29 cellular contexts compared by ENCODE assay signal in the genomic region with DNA sequence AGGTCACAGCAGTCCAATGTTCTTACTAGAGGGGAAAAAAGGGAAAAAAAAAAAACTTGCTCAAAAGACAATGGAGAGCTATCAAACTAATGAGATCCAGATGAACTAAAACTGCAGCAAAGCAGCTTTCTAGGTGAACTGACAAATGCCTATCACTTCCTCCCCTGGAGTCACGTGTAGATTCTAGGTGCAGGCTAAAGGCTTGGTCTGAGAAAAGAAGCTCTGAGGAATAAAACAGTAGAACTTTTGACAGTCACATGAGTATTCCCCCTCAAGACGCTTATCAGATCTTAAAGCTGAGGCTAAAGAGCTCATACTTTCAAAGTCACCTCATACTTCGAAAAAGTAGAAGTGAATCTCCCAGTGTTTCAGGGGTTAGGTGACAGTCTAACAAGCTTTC. TPM values are rescaled to one million over a fixed set of nuclear protein-coding genes. Genes with fewer than 3 reads are reported as not detected.
DNase-seq lines count a peak whose midpoint lies in the region; ATAC-seq and TF ChIP-seq lines count a peak whose summit lies in the region.
"Had no signal": no experiment of that assay in that cellular context is flagged by ENCODE, and none has a peak within 500 bp of the region (broad histone marks: within the 10 kb centered on the region; RNA-seq: fewer than 3 reads in every experiment).

No MANE protein-coding gene starts in this region.

- H3K9ac ChIP-seq in SK-N-SH: no peak overlapping the region
- H3K9ac ChIP-seq: GM23248 had no signal

- TF ChIP-seq CTCF in SK-N-SH (IDR thresholded peaks at IDR 0.05): no peak
- TF ChIP-seq CTCF in GM13976 (IDR thresholded peaks at IDR 0.05; ENCODE audit: borderline replicate concordance, control extremely low read depth, extremely low read depth, insufficient read depth, missing control alignments): no peak
- no peak for TF ChIP-seq CTCF in WTC11 (IDR thresholded peaks at IDR 0.05)

- peaks cover 9% of the 10 kb centered on the region for H3K4me1 Mint-ChIP-seq in WTC11
- peaks cover 28 to 63% (median 54%) of the 10 kb centered on the region in 7 donors for H3K4me1 Mint-ChIP-seq in naive thymus-derived CD4-positive, alpha-beta T cell

- TF ChIP-seq POLR2A in GM18505 (IDR thresholded peaks at IDR 0.05; ENCODE audit: borderline replicate concordance, extremely low read depth, insufficient read depth, insufficient read length): no peak

- peaks cover 66% of the 10 kb centered on the region for H3K79me2 ChIP-seq in SK-N-SH (ENCODE audit: insufficient read depth)

- no peak for TF ChIP-seq RAD21 in SK-N-SH (IDR thresholded peaks at IDR 0.05; ENCODE audit: low read length)

- in situ Hi-C loops in GM13976 (cut with MboI; ENCODE audit: low sequenced_read_pairs, unreplicated experiment): no loop called here

- no peak overlapping the region for H3K4me3 Mint-ChIP-seq in WTC11
- H3K4me3 Mint-ChIP-seq in naive thymus-derived CD4-positive, alpha-beta T cell: peak overlapping the region in 4 of 10 donors; percentile 8 to 29 (median 16)
- H3K4me3 Mint-ChIP-seq: activated CD8-positive, alpha-beta memory T cell treated with anti-CD3 and anti-CD28 coated beads, Interleukin-2, amount 10 ng/mL, durations not matched to agents 7 days and 5 days; activated naive CD4-positive, alpha-beta T cell treated with anti-CD3 and anti-CD28 coated beads for 36 hours had no signal

- no peaks in the 10 kb centered on the region for H3K27me3 Mint-ChIP-seq in WTC11 (ENCODE audit: low read depth)
- H3K27me3 Mint-ChIP-seq in naive thymus-derived CD4-positive, alpha-beta T cell: no peaks in the 10 kb centered on the region
- H3K27me3 Mint-ChIP-seq: activated CD8-positive, alpha-beta memory T cell treated with anti-CD3 and anti-CD28 coated beads, Interleukin-2, amount 10 ng/mL, durations not matched to agents 7 days and 5 days had no signal

- no peak overlapping the region for H3K4me2 ChIP-seq in SK-N-SH

- no peaks in the 10 kb centered on the region for H3K9me2 ChIP-seq in SK-N-SH

- H3K27ac Mint-ChIP-seq in WTC11: peak overlapping the region; percentile 52
- peak overlapping the region in 5 of 9 donors; percentile 35 to 54 (median 40) for H3K27ac Mint-ChIP-seq in naive thymus-derived CD4-positive, alpha-beta T cell
- H3K27ac Mint-ChIP-seq: activated CD8-positive, alpha-beta memory T cell treated with anti-CD3 and anti-CD28 coated beads, Interleukin-2, amount 10 ng/mL, durations not matched to agents 7 days and 5 days; activated naive CD4-positive, alpha-beta T cell treated with anti-CD3 and anti-CD28 coated beads for 36 hours had no signal

- H3F3A ChIP-seq in SK-N-SH (replicated peaks; ENCODE audit: insufficient read depth): peaks cover 4% of the 10 kb centered on the region

- intact Hi-C loops in naive thymus-derived CD4-positive, alpha-beta T cell (cut with micrococcal nuclease): loop anchor here in 1 of 2 donors (1.0 kb wide), 1 partner anchor 8 kb away; no protein-coding TSS in a partner anchor
- intact Hi-C loops in posterior vena cava (cut with DNase I): no loop called here

- H3K4me1 ChIP-seq in SK-N-SH (ENCODE audit: control insufficient read depth in 1 of 2, insufficient read depth in 2 of 2, low read depth in 1 of 2, low read length in 1 of 2): peaks cover 0 to 10% of the 10 kb centered on the region in 2 experiments; a peak in 2 of 4 replicates
- H3K4me1 ChIP-seq in naive thymus-derived CD4-positive, alpha-beta T cell (ENCODE audit: control insufficient read depth in 2 of 2, insufficient read depth in 2 of 2, low read length in 2 of 2): peaks cover 0 to 9% of the 10 kb centered on the region in 2 donors
- H3K4me1 ChIP-seq: breast epithelium, esophagus squamous epithelium had no signal

- POLR2A ChIA-PET in SK-N-SH (lab: Yijun Ruan, JAX): interaction anchor here (0.8 kb wide), 1 partner anchor 43 kb away, joined by 3 read pairs; no protein-coding TSS in a partner anchor
- POLR2A ChIA-PET in WTC11 (lab: Charles Lee): no interaction called here
- POLR2A ChIA-PET in naive thymus-derived CD4-positive, alpha-beta T cell (lab: Charles Lee): interaction anchor here (0.6 to 1.2 kb wide), 2 partner anchors 12 to 43 kb away, joined by 3 to 5 read pairs; no protein-coding TSS in a partner anchor

- CTCF ChIA-PET in SK-N-SH (lab: Yijun Ruan, JAX) (interaction anchor here (0.8 to 1.7 kb wide), 2 partner anchors 11 to 15 kb away, joined by 3 to 4 read pairs; no protein-coding TSS in a partner anchor), WTC11 (lab: Charles Lee) (interaction anchor here (0.8 kb wide), 3 partner anchors 109 to 120 kb away, joined by 3 read pairs; no protein-coding TSS in a partner anchor)
- CTCF ChIA-PET in naive thymus-derived CD4-positive, alpha-beta T cell (lab: Charles Lee): interaction anchor here (0.6 to 0.7 kb wide), 3 partner anchors 10 to 513 kb away, joined by 3 to 4 read pairs (median 3); no protein-coding TSS in a partner anchor

- peak overlapping the region in 1 of 2 experiments; percentile 24; a peak in 1 of 4 replicates for H3K27ac ChIP-seq in SK-N-SH (ENCODE audit: low read depth in 2 of 2, low read length in 1 of 2)
- no peak overlapping the region for H3K27ac ChIP-seq in naive thymus-derived CD4-positive, alpha-beta T cell (ENCODE audit: low read depth, low read length)
- H3K27ac ChIP-seq: 22Rv1, breast epithelium, dorsolateral prefrontal cortex, esophagus squamous epithelium, GM23248, heart right ventricle, transverse colon had no signal

- ATAC-seq in SK-N-SH treated with all-trans-retinoic acid at 6 μM for 48 hours: no peak
- ATAC-seq in WTC11: no peak
- ATAC-seq in naive thymus-derived CD4-positive, alpha-beta T cell: no peak
- no peak for ATAC-seq in GM18505 (IDR thresholded peaks at IDR 0.05; ENCODE audit: unreplicated experiment)
- no peak for ATAC-seq in GM18870 (IDR thresholded peaks at IDR 0.05; ENCODE audit: unreplicated experiment)
- ATAC-seq: activated CD8-positive, alpha-beta memory T cell treated with anti-CD3 and anti-CD28 coated beads, Interleukin-2, amount 10 ng/mL, durations not matched to agents 7 days and 5 days; heart right ventricle had no signal

- H2AFZ ChIP-seq in SK-N-SH (ENCODE audit: low read depth): no peak overlapping the region
- H2AFZ ChIP-seq: GM23248 had no signal

- no peaks in the 10 kb centered on the region for H3K9me3 Mint-ChIP-seq in WTC11
- no peaks in the 10 kb centered on the region for H3K9me3 Mint-ChIP-seq in naive thymus-derived CD4-positive, alpha-beta T cell
- H3K9me3 Mint-ChIP-seq: activated naive CD4-positive, alpha-beta T cell treated with anti-CD3 and anti-CD28 coated beads for 36 hours had no signal

- H3K36me3 Mint-ChIP-seq in WTC11: peaks cover 20% of the 10 kb centered on the region
- H3K36me3 Mint-ChIP-seq in naive thymus-derived CD4-positive, alpha-beta T cell: peaks cover 9 to 55% (median 23%) of the 10 kb centered on the region in 5 donors

- H3K27me3 ChIP-seq in SK-N-SH (ENCODE audit: insufficient read depth): no peaks in the 10 kb centered on the region
- no peaks in the 10 kb centered on the region for H3K27me3 ChIP-seq in naive thymus-derived CD4-positive, alpha-beta T cell (ENCODE audit: control insufficient read depth in 2 of 2, insufficient read depth in 2 of 2, low read length in 2 of 2)
- H3K27me3 ChIP-seq: breast epithelium, dorsolateral prefrontal cortex, esophagus squamous epithelium, heart right ventricle, transverse colon had no signal

- no peak overlapping the region for H3K4me3 ChIP-seq in SK-N-SH (ENCODE audit: low read depth in 2 of 2, low read length in 1 of 2)
- no peak overlapping the region for H3K4me3 ChIP-seq in naive thymus-derived CD4-positive, alpha-beta T cell (ENCODE audit: low read length)
- H3K4me3 ChIP-seq: breast epithelium, dorsolateral prefrontal cortex, esophagus squamous epithelium, GM23248, heart right ventricle, transverse colon had no signal

- no peak for TF ChIP-seq EP300 in SK-N-SH (IDR thresholded peaks at IDR 0.05; ENCODE audit: borderline replicate concordance in 1 of 2, low read depth in 1 of 2, low read length in 1 of 2)

- peaks cover 35% of the 10 kb centered on the region; the same call in 1 of the 2 replicates for H4K20me1 ChIP-seq in SK-N-SH (ENCODE audit: insufficient read depth)

- DNase-seq in SK-N-SH: no peak
- DNase-seq in GM13976 (ENCODE audit: low spot score): peak; percentile 10
- no peak for DNase-seq in WTC11 (ENCODE audit: low spot score)
- peak in 1 of 9 donors; percentile 13 for DNase-seq in naive thymus-derived CD4-positive, alpha-beta T cell
- DNase-seq in posterior vena cava (ENCODE audit: low spot score): no peak
- DNase-seq: activated CD8-positive, alpha-beta memory T cell treated with anti-CD3 and anti-CD28 coated beads, Interleukin-2, amount 10 ng/mL, durations not matched to agents 7 days and 5 days; activated naive CD4-positive, alpha-beta T cell treated with anti-CD3 and anti-CD28 coated beads for 36 hours; anterior cingulate cortex; DMS79 treated with DMSO at 0.1 percent for 48 hours; dorsolateral prefrontal cortex; esophagus squamous epithelium; foreskin melanocyte; GM23248; heart right ventricle; kidney; NCI-H146; NCI-H226; NCI-H526 treated with DMSO at 0.1 percent for 48 hours; NK-92 treated with Interleukin-12 subunit alpha and Interleukin-12 subunit beta, amount 100 ng/mL, for 24 hours; occipital lobe; SHP77; stimulated activated CD4-positive, alpha-beta T cell treated with anti-CD3 and anti-CD28 coated beads, Interleukin-15, amount 100 ng/mL, for 24 hours; stimulated activated CD4-positive, alpha-beta T cell treated with anti-CD3 and anti-CD28 coated beads, Interleukin-4, amount 100 ng/mL, for 4 hours; transverse colon had no signal

- peaks cover 24 to 46% of the 10 kb centered on the region in 2 experiments for H3K36me3 ChIP-seq in SK-N-SH (replicated peaks in 1 of 2; ENCODE audit: control insufficient read depth in 1 of 2, insufficient read depth in 2 of 2, low read length in 1 of 2)
- peaks cover 0 to 5% (median 0%) of the 10 kb centered on the region in 3 experiments for H3K36me3 ChIP-seq in naive thymus-derived CD4-positive, alpha-beta T cell (ENCODE audit: control insufficient read depth in 2 of 3, insufficient read depth in 3 of 3, low read length in 3 of 3)
- H3K36me3 ChIP-seq: breast epithelium had no signal

- no peaks in the 10 kb centered on the region for H3K9me3 ChIP-seq in SK-N-SH
- no peaks in the 10 kb centered on the region for H3K9me3 ChIP-seq in naive thymus-derived CD4-positive, alpha-beta T cell (ENCODE audit: control insufficient read depth in 2 of 3, low read length in 3 of 3)
- H3K9me3 ChIP-seq: breast epithelium, esophagus squamous epithelium, heart right ventricle, transverse colon had no signal

- WGBS in SK-N-SH (ENCODE audit: low lambda C conversion rate): 91% methylated on average over 3 of the region's 3 CpGs

TF ChIP-seq in SK-N-SH treated with all-trans-retinoic acid at 6 μM for 48 hours, 23 proteins besides CTCF, POLR2A, EP300 and RAD21 (continues in another document):
- TF ChIP-seq ZNF70 (CRISPR knock-in tag; IDR thresholded peaks at IDR 0.05): no peak

RNA-seq across cellular contexts. Expression of a gene that starts 42.3 kb away (rescaled TPM):
- 36.3 and 45.1 TPM in 2 replicates for polyA plus RNA-seq in SK-N-SH (2012; rRNA removed)
- polyA plus RNA-seq in SK-N-SH (2012; cell fraction: cytosol; rRNA removed): 55.8 and 59.9 TPM in 2 replicates
- 11.6 and 25.2 TPM in 2 replicates for polyA plus RNA-seq in SK-N-SH (2012; cell fraction: nucleus; rRNA removed)
- total RNA-seq in WTC11 (2021): 104 to 105 TPM (median 105 TPM) in 3 replicates
- 100 to 1,000 TPM; 100 to 164 (median 144) TPM for total RNA-seq in naive thymus-derived CD4-positive, alpha-beta T cell
- 100 to 1,000 TPM in 1 of 2 donors, 10 to 100 TPM in 1; 91.3 to 111 TPM for polyA plus RNA-seq in naive thymus-derived CD4-positive, alpha-beta T cell
- 100 to 1,000 TPM; 103 to 114 TPM for total RNA-seq in posterior vena cava
